8 cellular contexts compared by ENCODE assay signal in the genomic region with DNA sequence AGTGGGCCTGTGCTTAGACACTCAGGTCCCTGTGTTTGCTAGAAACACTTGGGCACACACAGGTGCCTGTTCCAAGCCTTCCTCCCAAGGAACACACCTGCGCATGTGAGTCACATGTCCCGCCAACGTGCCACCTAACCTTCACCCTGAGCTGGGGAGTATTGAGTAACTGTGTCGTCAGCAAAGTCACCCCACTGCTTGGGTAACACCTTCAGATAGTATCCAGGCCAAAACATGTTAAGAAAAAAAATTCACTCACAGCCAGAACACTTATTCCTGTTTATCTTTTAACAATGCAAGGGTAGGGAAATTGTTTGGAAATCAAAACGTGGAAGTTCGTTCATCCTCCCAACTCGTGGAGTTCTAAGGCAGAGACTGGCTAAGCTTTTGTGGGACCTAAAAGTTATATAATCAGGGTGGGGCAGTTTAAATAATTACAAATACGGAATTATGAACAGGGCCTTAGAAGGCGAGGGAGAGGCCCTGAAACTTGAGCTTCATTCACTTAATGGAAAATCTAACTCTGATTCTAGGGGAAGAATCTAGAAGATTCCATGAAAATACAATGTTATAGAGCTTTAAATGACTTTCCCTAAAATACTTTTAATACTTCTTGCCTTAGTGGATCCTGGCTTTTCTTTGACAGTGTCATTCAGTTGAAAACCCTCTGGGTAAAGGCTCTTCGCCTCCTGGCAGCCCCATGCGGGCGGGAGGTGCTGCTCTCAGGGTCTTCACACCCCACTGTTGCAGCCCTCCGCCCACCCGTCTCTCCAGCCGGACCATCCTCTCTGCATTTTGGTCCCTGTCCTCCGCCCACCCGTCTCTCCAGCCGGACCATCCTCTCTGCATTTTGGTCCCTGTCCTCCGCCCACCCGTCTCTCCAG. TPM values are rescaled to one million over a fixed set of nuclear protein-coding genes. Genes with fewer than 3 reads are reported as not detected.
DNase-seq lines count a peak whose midpoint lies in the region; ATAC-seq and TF ChIP-seq lines count a peak whose summit lies in the region.

No MANE protein-coding gene starts in this region.

- H3K9ac ChIP-seq in HCT116 (ENCODE audit: low read length) (no peak overlapping the region), trophoblast cell (ENCODE audit: low read length) (no peak overlapping the region)

- no peaks in the 10 kb centered on the region for H3K36me3 ChIP-seq in HCT116 (ENCODE audit: control insufficient read depth in 1 of 2, insufficient read depth in 2 of 2, low read length in 2 of 2)
- no peaks in the 10 kb centered on the region for H3K36me3 ChIP-seq in trophoblast cell (ENCODE audit: control insufficient read depth in 1 of 2, insufficient read depth in 2 of 2, low read length in 2 of 2)

- H3K27ac ChIP-seq in HCT116 (ENCODE audit: low read depth, low read length) (no peak overlapping the region), trophoblast cell (ENCODE audit: low read depth, low read length) (no peak overlapping the region)

- no peak for ATAC-seq in HCT116

- BruUV-seq in HCT116 (replicated peaks; lab: Mats Ljungman, UMichigan): no TSS peak

- no peak overlapping the region for H4K12ac ChIP-seq in trophoblast cell (ENCODE audit: low read depth, low read length)

- TF ChIP-seq CTCF in HCT116 (IDR thresholded peaks at IDR 0.05 in 2 of 3, conservative IDR thresholded peaks at IDR 0.05 in 1 of 3; ENCODE audit: borderline replicate concordance in 1 of 3, insufficient read depth in 1 of 3, low read depth in 2 of 3, low read length in 2 of 3) (no peak), fibroblast of pulmonary artery (IDR thresholded peaks at IDR 0.05; ENCODE audit: low read length, missing control alignments) (no peak)

- CTCF ChIA-PET in HCT116 (lab: Charles Lee): interaction anchor here (0.8 kb wide), 1 partner anchor 131 kb away, joined by 3 read pairs; no protein-coding TSS in a partner anchor

- no peak overlapping the region for H3K14ac ChIP-seq in trophoblast cell (ENCODE audit: low read length)

- POLR2A ChIA-PET in HCT116 (lab: Charles Lee): no interaction called here

- no peak overlapping the region for H3K23ac ChIP-seq in trophoblast cell (ENCODE audit: low read length)

- H2BK12ac ChIP-seq in trophoblast cell (ENCODE audit: low read length): no peak overlapping the region

- H3K4me2 ChIP-seq in HCT116 (ENCODE audit: low read length) (peak overlapping the region; percentile 15; the same call in 1 of the 2 replicates), trophoblast cell (ENCODE audit: low read length) (no peak overlapping the region)

- H3K18ac ChIP-seq in trophoblast cell (ENCODE audit: low read length): no peak overlapping the region

- no peak overlapping the region for H4K91ac ChIP-seq in trophoblast cell (ENCODE audit: low read depth, low read length)

- H3K9me3 ChIP-seq in HCT116 (ENCODE audit: control insufficient read depth in 1 of 2, insufficient read depth in 1 of 2, low read depth in 1 of 2, low read length in 2 of 2) (no peaks in the 10 kb centered on the region), trophoblast cell (ENCODE audit: insufficient read depth, low read depth, low read length) (no peaks in the 10 kb centered on the region)

- H3K27me3 ChIP-seq in HCT116 (ENCODE audit: insufficient read depth, low read length): no peaks in the 10 kb centered on the region
- no peaks in the 10 kb centered on the region for H3K27me3 ChIP-seq in trophoblast cell (ENCODE audit: insufficient read depth, low read length)

- WGBS in trophoblast cell (ENCODE audit: extremely low coverage, insufficient coverage, insufficient read length): no CpG with 5 or more reads among the region's 20 CpGs

- H3K79me2 ChIP-seq in HCT116 (ENCODE audit: insufficient read depth, low read length) (no peaks in the 10 kb centered on the region), trophoblast cell (ENCODE audit: control insufficient read depth, insufficient read depth, low read length, poor library complexity) (no peaks in the 10 kb centered on the region)

- no peak overlapping the region for H2BK5ac ChIP-seq in trophoblast cell (ENCODE audit: low read depth, low read length, poor library complexity)

- RAD21 ChIA-PET in HCT116 (lab: Charles Lee; ENCODE audit: low non-redundant PET in 1 of 2, low total read pairs in 2 of 2, uncharacterized antibody in 2 of 2, unreplicated experiment in 2 of 2): no interaction called here

- peaks cover 0 to 28% of the 10 kb centered on the region in 2 experiments; a peak in 2 of 4 replicates for H3K4me1 ChIP-seq in HCT116 (ENCODE audit: control insufficient read depth in 1 of 2, insufficient read depth in 2 of 2, low read length in 2 of 2)
- peaks cover 4 to 8% of the 10 kb centered on the region in 2 experiments for H3K4me1 ChIP-seq in trophoblast cell (ENCODE audit: control insufficient read depth in 1 of 2, insufficient read depth in 2 of 2, low read length in 2 of 2)

- no peak for TF ChIP-seq POLR2A in HCT116 (IDR thresholded peaks at IDR 0.05; ENCODE audit: borderline replicate concordance, extremely low read depth, insufficient read depth, insufficient read length)

- H2BK120ac ChIP-seq in trophoblast cell (ENCODE audit: insufficient read depth, low read length, poor library complexity): no peak overlapping the region

- DNase-seq in HCT116 (ENCODE audit: low read depth, low spot score): no peak
- peak; percentile 64 for DNase-seq in activated CD8-positive, alpha-beta memory T cell treated with anti-CD3 and anti-CD28 coated beads, Interleukin-2, amount 50 U/mL, for 4 hours
- peak; percentile 72 for DNase-seq in fibroblast of pulmonary artery (ENCODE audit: low read depth)
- DNase-seq in trophoblast cell: peak; percentile 56 to 74
- no peak for DNase-seq in amniotic stem cell (lab: John Stamatoyannopoulos, UW)
- DNase-seq in EL: no peak
- DNase-seq in NCI-H2227 (lab: John Stamatoyannopoulos, UW; ENCODE audit: unreplicated experiment): no peak
- DNase-seq in SK-N-DZ (ENCODE audit: low spot score): no peak

- intact Hi-C loops in HCT116 (cut with micrococcal nuclease): no loop called here

- H2AFZ ChIP-seq in HCT116 (ENCODE audit: low read depth, low read length, poor library complexity, severe bottlenecking) (no peak overlapping the region), trophoblast cell (ENCODE audit: insufficient read depth, low read length, poor library complexity) (no peak overlapping the region)

- H4K8ac ChIP-seq in trophoblast cell (ENCODE audit: low read depth, low read length): no peak overlapping the region

- TF ChIP-seq RAD21 in HCT116 (IDR thresholded peaks at IDR 0.05; ENCODE audit: low read depth): peak; percentile 8; the same call in 1 of the 2 replicates

- H3K9me2 ChIP-seq in HCT116 (ENCODE audit: insufficient read depth): no peaks in the 10 kb centered on the region

- no peak overlapping the region for H3K4ac ChIP-seq in trophoblast cell (ENCODE audit: low read depth, low read length)

- no peaks in the 10 kb centered on the region for H4K20me1 ChIP-seq in HCT116 (ENCODE audit: insufficient read depth)

- H3K4me3 ChIP-seq in HCT116 (replicated peaks in 1 of 2; ENCODE audit: low read depth in 1 of 2, low read length in 2 of 2) (no peak overlapping the region), fibroblast of pulmonary artery (replicated peaks; ENCODE audit: low read depth, low read length) (no peak overlapping the region), trophoblast cell (ENCODE audit: low read depth, low read length) (no peak overlapping the region)

- no peak overlapping the region for H2AK5ac ChIP-seq in trophoblast cell (ENCODE audit: low read length)

- H3K79me1 ChIP-seq in trophoblast cell (ENCODE audit: low read length): no peaks in the 10 kb centered on the region

TF ChIP-seq in HCT116, 20 proteins besides CTCF, POLR2A, EP300 and RAD21:
- TF ChIP-seq CEBPB (IDR thresholded peaks at IDR 0.05; ENCODE audit: low read depth) (peak; percentile 85), ZNF274 (IDR thresholded peaks at IDR 0.05; ENCODE audit: low read depth, low read length) (no peak), ZBTB33 (IDR thresholded peaks at IDR 0.05; ENCODE audit: extremely low read depth, insufficient replicate concordance, low read length) (no peak), MAX (IDR thresholded peaks at IDR 0.05) (peak; percentile 50; the same call in 1 of the 2 replicates), EZH2 (IDR thresholded peaks at IDR 0.05) (no peak), SP1 (IDR thresholded peaks at IDR 0.05; ENCODE audit: low read depth) (peak; percentile 42; the same call in 1 of the 2 replicates), EGR1 (IDR thresholded peaks at IDR 0.05; ENCODE audit: low read depth) (no peak), FOSL1 (IDR thresholded peaks at IDR 0.05; ENCODE audit: low read depth) (no peak)
TF ChIP-seq in HCT116: peak in this region for 3.

RNA-seq across cellular contexts. Expression of gene ADIPOR2, which starts 30.3 kb away (rescaled TPM):
- 69.9 TPM for total RNA-seq in HCT116 (2021; ENCODE audit: unreplicated experiment)
- polyA plus RNA-seq in HCT116 (2012): 32.5 and 37.8 TPM in 2 replicates
- 37.0 and 37.3 TPM in 2 replicates for polyA plus RNA-seq in trophoblast cell (2013)
- 38.2 and 38.4 TPM in 2 replicates for polyA plus RNA-seq in SK-N-DZ (2014; cell fraction: cytosol; rRNA removed)
- 37.5 and 38.7 TPM in 2 replicates for polyA plus RNA-seq in SK-N-DZ (2014; cell fraction: nucleus; rRNA removed)

RNA-seq across cellular contexts. Expression of gene WNT5B, which starts 31.5 kb away (rescaled TPM):
- total RNA-seq in HCT116 (2021; ENCODE audit: unreplicated experiment): 0.52 TPM
- 0.25 and 0.29 TPM in 2 replicates for polyA plus RNA-seq in HCT116 (2012)
- 15.8 and 15.9 TPM in 2 replicates for polyA plus RNA-seq in trophoblast cell (2013)
- polyA plus RNA-seq in SK-N-DZ (2014; cell fraction: cytosol; rRNA removed): 3.0 and 3.9 TPM in 2 replicates
- polyA plus RNA-seq in SK-N-DZ (2014; cell fraction: nucleus; rRNA removed): 2.4 and 7.0 TPM in 2 replicates

Comparison
In these comparisons a context has a peak if more than half of its experiments do, and no peak if none do; other contexts are left out.
1. DNase-seq: peak in activated CD8-positive, alpha-beta memory T cell treated with anti-CD3 and anti-CD28 coated beads, Interleukin-2, amount 50 U/mL, for 4 hours (single experiment), fibroblast of pulmonary artery (single experiment) and trophoblast cell (2 of 2); none in HCT116 (single experiment), amniotic stem cell (single experiment), EL (single experiment), NCI-H2227 (single experiment) and SK-N-DZ (single experiment).